Comparison of ENCODE assay signal across 15 cellular contexts in genomic region chr1:175150596-175151319, GRCh38. TPM values are rescaled to one million over a fixed set of nuclear protein-coding genes. Genes with fewer than 3 reads are reported as not detected.
DNase-seq lines count a peak whose midpoint lies in the region; ATAC-seq and TF ChIP-seq lines count a peak whose summit lies in the region.
"Had no signal": no experiment of that assay in that cellular context is flagged by ENCODE, and none has a peak within 500 bp of the region (broad histone marks: within the 10 kb centered on the region; RNA-seq: fewer than 3 reads in every experiment).

No MANE protein-coding gene starts in this region.

- H3K27ac ChIP-seq in HEK293 (ENCODE audit: extremely low read depth, low read depth, low read length): no peak overlapping the region
- no peak overlapping the region for H3K27ac ChIP-seq in psoas muscle
- H3K27ac ChIP-seq: epithelial cell of prostate had no signal

- no peaks in the 10 kb centered on the region for H3K9me3 Mint-ChIP-seq in WTC11
- H3K9me3 Mint-ChIP-seq: memory B cell had no signal

- H3K36me3 Mint-ChIP-seq in WTC11: no peaks in the 10 kb centered on the region
- H3K36me3 Mint-ChIP-seq: memory B cell had no signal

- peaks cover 0 to 4% (median 0%) of the 10 kb centered on the region in 3 donors for H3K27me3 ChIP-seq in psoas muscle (ENCODE audit: insufficient read depth in 3 of 3, low read length in 2 of 3)

- H3K4me3 Mint-ChIP-seq in WTC11: no peak overlapping the region
- H3K4me3 Mint-ChIP-seq: memory B cell had no signal

- intact Hi-C loops in psoas muscle (cut with DNase I): loop anchor here (5.0 to 10.0 kb wide), 3 partner anchors 74 to 922 kb away; no protein-coding TSS in a partner anchor

- no peaks in the 10 kb centered on the region for H3K36me3 ChIP-seq in HEK293 (ENCODE audit: control insufficient read depth in 2 of 2, insufficient read depth in 1 of 2, low read length in 2 of 2)
- no peaks in the 10 kb centered on the region for H3K36me3 ChIP-seq in psoas muscle (ENCODE audit: insufficient read depth in 1 of 2, low read depth in 1 of 2)
- H3K36me3 ChIP-seq: BE2C had no signal

- TF ChIP-seq CTCF in HEK293 (tag by site-specific recombination; IDR thresholded peaks at IDR 0.05): no peak
- no peak for TF ChIP-seq CTCF in WTC11 (IDR thresholded peaks at IDR 0.05)
- TF ChIP-seq CTCF in psoas muscle (IDR thresholded peaks at IDR 0.05): no peak

- peaks cover 40% of the 10 kb centered on the region for H3K4me1 Mint-ChIP-seq in WTC11

- H3K4me1 ChIP-seq in HEK293 (ENCODE audit: control insufficient read depth, insufficient read depth, low read length) (no peaks in the 10 kb centered on the region), psoas muscle (peaks cover 4% of the 10 kb centered on the region)
- H3K4me1 ChIP-seq: BE2C had no signal

- no peaks in the 10 kb centered on the region for H3K9me3 ChIP-seq in HEK293 (ENCODE audit: control insufficient read depth, insufficient read depth, low read depth, low read length)
- H3K9me3 ChIP-seq in psoas muscle: no peaks in the 10 kb centered on the region
- H3K9me3 ChIP-seq: BE2C had no signal

- CTCF ChIA-PET in HEK293 (lab: Yijun Ruan, JAX) (interaction anchor here (0.6 to 5.8 kb wide), 25 partner anchors 11 to 927 kb away, joined by 3 to 156 read pairs (median 4); no protein-coding TSS in a partner anchor), WTC11 (lab: Charles Lee) (interaction anchor here (0.7 to 3.9 kb wide), 22 partner anchors 13 to 673 kb away, joined by 3 to 158 read pairs (median 6); partner anchors contain the start of gene MRPS14)

- DNase-seq in AG08395 (ENCODE audit: low spot score) (peak; percentile 87), WTC11 (ENCODE audit: low spot score) (peak; percentile 24), hepatic stellate cell (ENCODE audit: low spot score) (peak; percentile 34), SKM-1 treated with dmso at 0.1 percent for 144 hours (lab: John Stamatoyannopoulos, UW; ENCODE audit: unreplicated experiment) (no peak), psoas muscle (no peak)
- DNase-seq: activated naive CD4-positive, alpha-beta T cell treated with Interleukin-2 at 50 U/mL for 16 hours; BE2C; HCEC 1CT; NCI-H1105; NCI-H2227 treated with DMSO at 0.1 percent for 48 hours had no signal

- 63 to 70% (median 68%) methylated on average over 9 of the region's 9 CpGs for WGBS in psoas muscle, 3 donors

- POLR2A ChIA-PET in HEK293 (lab: Yijun Ruan, JAX): no interaction called here
- POLR2A ChIA-PET in WTC11 (lab: Charles Lee): no interaction called here

- ATAC-seq in WTC11 (no peak), GM19455 (IDR thresholded peaks at IDR 0.05; ENCODE audit: unreplicated experiment) (no peak), GM19452 (IDR thresholded peaks at IDR 0.05; ENCODE audit: unreplicated experiment) (no peak), psoas muscle (no peak)

- H3K27ac Mint-ChIP-seq in WTC11: no peak overlapping the region
- H3K27ac Mint-ChIP-seq: memory B cell had no signal

- H3K4me3 ChIP-seq in HEK293 (ENCODE audit: low read depth, low read length) (no peak overlapping the region), psoas muscle (no peak overlapping the region)

- H3K27me3 Mint-ChIP-seq in WTC11 (ENCODE audit: low read depth): peaks cover 23% of the 10 kb centered on the region

TF ChIP-seq in HEK293, 187 proteins besides CTCF, POLR2A, EP300 and RAD21:
- TF ChIP-seq ZNF692 (tag by site-specific recombination; IDR thresholded peaks at IDR 0.05): peak; percentile 82
- TF ChIP-seq ZNF211 (tag by site-specific recombination; IDR thresholded peaks at IDR 0.05; ENCODE audit: low read depth): no peak

TF ChIP-seq in WTC11, 78 proteins besides CTCF, POLR2A, EP300 and RAD21 (continues in another document):
- no peak for TF ChIP-seq FOXK1 (CRISPR knock-in tag; IDR thresholded peaks at IDR 0.05)
- no peak for TF ChIP-seq TP53 (CRISPR knock-in tag; IDR thresholded peaks at IDR 0.05)
- TF ChIP-seq, protein P1, sequence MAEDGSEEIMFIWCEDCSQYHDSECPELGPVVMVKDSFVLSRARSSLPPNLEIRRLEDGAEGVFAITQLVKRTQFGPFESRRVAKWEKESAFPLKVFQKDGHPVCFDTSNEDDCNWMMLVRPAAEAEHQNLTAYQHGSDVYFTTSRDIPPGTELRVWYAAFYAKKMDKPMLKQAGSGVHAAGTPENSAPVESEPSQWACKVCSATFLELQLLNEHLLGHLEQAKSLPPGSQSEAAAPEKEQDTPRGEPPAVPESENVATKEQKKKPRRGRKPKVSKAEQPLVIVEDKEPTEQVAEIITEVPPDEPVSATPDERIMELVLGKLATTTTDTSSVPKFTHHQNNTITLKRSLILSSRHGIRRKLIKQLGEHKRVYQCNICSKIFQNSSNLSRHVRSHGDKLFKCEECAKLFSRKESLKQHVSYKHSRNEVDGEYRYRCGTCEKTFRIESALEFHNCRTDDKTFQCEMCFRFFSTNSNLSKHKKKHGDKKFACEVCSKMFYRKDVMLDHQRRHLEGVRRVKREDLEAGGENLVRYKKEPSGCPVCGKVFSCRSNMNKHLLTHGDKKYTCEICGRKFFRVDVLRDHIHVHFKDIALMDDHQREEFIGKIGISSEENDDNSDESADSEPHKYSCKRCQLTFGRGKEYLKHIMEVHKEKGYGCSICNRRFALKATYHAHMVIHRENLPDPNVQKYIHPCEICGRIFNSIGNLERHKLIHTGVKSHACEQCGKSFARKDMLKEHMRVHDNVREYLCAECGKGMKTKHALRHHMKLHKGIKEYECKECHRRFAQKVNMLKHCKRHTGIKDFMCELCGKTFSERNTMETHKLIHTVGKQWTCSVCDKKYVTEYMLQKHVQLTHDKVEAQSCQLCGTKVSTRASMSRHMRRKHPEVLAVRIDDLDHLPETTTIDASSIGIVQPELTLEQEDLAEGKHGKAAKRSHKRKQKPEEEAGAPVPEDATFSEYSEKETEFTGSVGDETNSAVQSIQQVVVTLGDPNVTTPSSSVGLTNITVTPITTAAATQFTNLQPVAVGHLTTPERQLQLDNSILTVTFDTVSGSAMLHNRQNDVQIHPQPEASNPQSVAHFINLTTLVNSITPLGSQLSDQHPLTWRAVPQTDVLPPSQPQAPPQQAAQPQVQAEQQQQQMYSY (CRISPR knock-in tag; IDR thresholded peaks at IDR 0.05): no peak
- no peak for TF ChIP-seq ZNF138 (CRISPR knock-in tag; conservative IDR thresholded peaks at IDR 0.05)
- no peak for TF ChIP-seq NFYB (CRISPR knock-in tag; conservative IDR thresholded peaks at IDR 0.05; ENCODE audit: low read depth)
- no peak for TF ChIP-seq ZNF512 (CRISPR knock-in tag; IDR thresholded peaks at IDR 0.05; ENCODE audit: borderline replicate concordance)
- TF ChIP-seq, protein P2, sequence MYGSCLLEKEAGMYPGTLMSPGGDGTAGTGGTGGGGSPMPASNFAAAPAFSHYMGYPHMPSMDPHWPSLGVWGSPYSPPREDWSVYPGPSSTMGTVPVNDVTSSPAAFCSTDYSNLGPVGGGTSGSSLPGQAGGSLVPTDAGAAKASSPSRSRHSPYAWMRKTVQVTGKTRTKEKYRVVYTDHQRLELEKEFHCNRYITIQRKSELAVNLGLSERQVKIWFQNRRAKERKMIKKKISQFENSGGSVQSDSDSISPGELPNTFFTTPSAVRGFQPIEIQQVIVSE (CRISPR knock-in tag; IDR thresholded peaks at IDR 0.05; ENCODE audit: borderline replicate concordance): no peak
- no peak for TF ChIP-seq STAT6 (CRISPR knock-in tag; conservative IDR thresholded peaks at IDR 0.05; ENCODE audit: low read depth)
- TF ChIP-seq FOXP1 (CRISPR knock-in tag; IDR thresholded peaks at IDR 0.05; ENCODE audit: borderline replicate concordance): no peak
- no peak for TF ChIP-seq SP1 (CRISPR knock-in tag; conservative IDR thresholded peaks at IDR 0.05)
- TF ChIP-seq RORB (CRISPR knock-in tag; IDR thresholded peaks at IDR 0.05): no peak

RNA-seq across cellular contexts. Expression of gene KIAA0040, which starts 41.8 kb away (rescaled TPM):
- total RNA-seq in WTC11 (2021) (8.8 to 15.0 TPM (median 11.9 TPM) in 3 replicates), psoas muscle (10 to 100 TPM in 3 of 4 donors, 1 to 10 TPM in 1; 6.2 to 18.4 (median 14.6) TPM)
- 10 to 100 TPM in 1 of 3 donors, 1 to 10 TPM in 2; 5.7 to 48.0 (median 7.7) TPM for polyA plus RNA-seq in psoas muscle

Comparison
In these comparisons a context has a peak if more than half of its experiments do, and no peak if none do; other contexts are left out.
1. DNase-seq: peak in AG08395 (single experiment), WTC11 (single experiment) and hepatic stellate cell (single experiment); none in SKM-1 treated with dmso at 0.1 percent for 144 hours (single experiment) and psoas muscle (0 of 2).